17 cellular contexts compared by ENCODE assay signal in the genomic region with DNA sequence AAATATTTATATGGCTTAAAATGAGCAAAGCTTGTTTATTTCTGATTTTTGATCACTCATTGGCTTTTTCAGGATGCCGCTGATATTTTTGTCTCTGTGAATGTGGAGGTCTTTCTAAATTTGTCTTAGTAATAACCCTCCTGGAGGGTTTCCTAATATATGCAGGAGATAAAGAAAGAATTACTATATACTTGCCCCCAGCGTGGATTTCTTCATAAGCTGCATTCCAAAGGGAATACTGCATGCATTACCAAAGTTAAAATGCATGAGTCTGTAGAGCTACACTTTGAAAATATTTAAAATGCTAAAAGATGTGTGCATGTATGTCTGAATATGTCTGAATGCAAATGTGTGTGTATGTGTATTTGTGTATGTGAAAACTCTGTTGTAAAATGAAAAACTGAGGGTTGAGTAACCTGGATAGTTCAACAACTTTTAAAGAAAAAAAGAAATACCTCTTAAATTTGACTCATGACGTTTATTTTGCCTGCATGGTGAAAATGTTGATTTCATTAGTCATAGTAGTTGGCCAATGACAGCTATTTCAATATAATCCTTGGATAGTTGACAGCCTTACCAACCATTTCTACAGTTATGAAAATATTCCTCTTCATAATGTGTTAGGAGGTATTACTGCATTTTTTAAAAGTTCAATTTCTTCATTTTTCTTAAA.
A peak's percentile ranks its signal among the peaks of the same experiment; 100 is the strongest.
DNase-seq lines count a peak whose midpoint lies in the region; ATAC-seq and TF ChIP-seq lines count a peak whose summit lies in the region.
"Had no signal": no experiment of that assay in that cellular context is flagged by ENCODE, and none has a peak within 500 bp of the region (broad histone marks: within the 10 kb centered on the region; RNA-seq: fewer than 3 reads in every experiment).

No MANE protein-coding gene starts in this region.

- H3K9me3 ChIP-seq in WERI-Rb-1 (ENCODE audit: severe bottlenecking) = peaks cover 18% of the 10 kb centered on the region
- H3K9me3 ChIP-seq: A549, lower lobe of right lung, suprapubic skin had no signal

- H3K4me3 ChIP-seq in ACC112 (ENCODE audit: low read depth, low read length) (peak overlapping the region; percentile 47), astrocyte of the spinal cord (ENCODE audit: low read depth, low read length) (no peak overlapping the region), WERI-Rb-1 (ENCODE audit: low read depth, low read length) (no peak overlapping the region)
- H3K4me3 ChIP-seq: A549, K562, lower lobe of right lung, neural progenitor cell, suprapubic skin had no signal

- H2AFZ ChIP-seq in ACC112 (ENCODE audit: low read length, unreplicated experiment) = no peak overlapping the region
- H2AFZ ChIP-seq: neural progenitor cell had no signal

- ATAC-seq in HG03280 (IDR thresholded peaks at IDR 0.05; ENCODE audit: unreplicated experiment) (no peak), GM21737 (IDR thresholded peaks at IDR 0.05; ENCODE audit: unreplicated experiment) (no peak)
- ATAC-seq: A549, K562, lower lobe of right lung had no signal

- H3K79me2 ChIP-seq in ACC112 (ENCODE audit: control insufficient read depth, insufficient read depth, low read length, unreplicated experiment) = no peaks in the 10 kb centered on the region

- TF ChIP-seq CTCF in astrocyte of the spinal cord (IDR thresholded peaks at IDR 0.05; ENCODE audit: low read depth, low read length) = no peak
- TF ChIP-seq CTCF in WERI-Rb-1 (IDR thresholded peaks at IDR 0.05; ENCODE audit: low read depth, low read length) = no peak

- H3K36me3 ChIP-seq in ACC112 (ENCODE audit: insufficient read depth, low read length) (no peaks in the 10 kb centered on the region), WERI-Rb-1 (no peaks in the 10 kb centered on the region)
- H3K36me3 ChIP-seq: lower lobe of right lung, neural progenitor cell, suprapubic skin had no signal

- in situ Hi-C loops in astrocyte of the spinal cord (cut with HindIII; ENCODE audit: low sequenced_read_pairs) = no loop called here

- DNase-seq in HT1080 (ENCODE audit: low read depth) (peak; percentile 51), astrocyte of the spinal cord (ENCODE audit: low read depth, low spot score) (peak; percentile 74), kidney tubule cell (ENCODE audit: low spot score) (peak; percentile 63), NCI-H1694 treated with DMSO at 0.1 percent for 48 hours (lab: John Stamatoyannopoulos, UW) (no peak), WERI-Rb-1 (no peak)
- DNase-seq: activated naive CD4-positive, alpha-beta T cell; DMS 273 treated with DMSO at 0.1 percent for 48 hours; lower lobe of right lung; NCI-H1930; NCI-H82 had no signal

- H3K27me3 ChIP-seq in ACC112 (ENCODE audit: insufficient read depth, low read length) (peaks cover 6% of the 10 kb centered on the region), WERI-Rb-1 (ENCODE audit: insufficient read depth, low read depth, severe bottlenecking) (no peaks in the 10 kb centered on the region)
- H3K27me3 ChIP-seq: neural progenitor cell, suprapubic skin had no signal

- H3K27ac ChIP-seq in ACC112 (ENCODE audit: low read depth, low read length) (peak overlapping the region; percentile 37), WERI-Rb-1 (no peak overlapping the region)
- H3K27ac ChIP-seq: A549, lower lobe of right lung, neural progenitor cell, suprapubic skin had no signal

- peaks cover 21% of the 10 kb centered on the region for H3K4me1 ChIP-seq in ACC112 (ENCODE audit: control insufficient read depth, insufficient read depth, low read length, unreplicated experiment)
- H3K4me1 ChIP-seq: A549, lower lobe of right lung, neural progenitor cell, suprapubic skin had no signal

Comparison
In these comparisons a context has a peak if more than half of its experiments do, and no peak if none do; other contexts are left out.
1. DNase-seq: peak in HT1080 (single experiment), astrocyte of the spinal cord (single experiment) and kidney tubule cell (single experiment); none in NCI-H1694 treated with DMSO at 0.1 percent for 48 hours (single experiment) and WERI-Rb-1 (single experiment).